Comparison of ENCODE assay signal across 35 cellular contexts in the genomic region with DNA sequence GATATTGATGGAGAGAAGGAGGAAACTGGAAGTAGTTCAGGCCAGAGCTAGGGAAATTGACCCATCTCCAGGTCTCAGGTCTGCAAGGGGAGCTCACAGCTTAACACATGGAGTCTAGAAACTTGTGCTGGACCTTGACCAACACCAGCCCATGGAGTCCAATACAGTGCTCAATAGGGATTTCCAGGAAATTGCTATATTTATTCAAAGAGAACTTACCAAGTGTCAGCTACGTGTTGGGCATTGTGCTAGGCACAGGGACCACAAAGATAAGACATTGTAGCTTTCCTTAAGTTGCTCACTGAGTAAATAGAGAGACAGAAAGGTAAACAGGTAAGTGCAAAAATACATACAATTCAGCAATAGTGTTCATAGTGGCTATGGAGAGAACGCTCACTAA.
"Had no signal": no experiment of that assay in that cellular context is flagged by ENCODE, and none has a peak within 500 bp of the region (broad histone marks: within the 10 kb centered on the region; RNA-seq: fewer than 3 reads in every experiment).

No MANE protein-coding gene starts in this region.

- H3K36me3 ChIP-seq: MG63 had no signal

- H3K4me3 ChIP-seq: MG63 had no signal

- H3K27me3 ChIP-seq: MG63 had no signal

- H3K27ac ChIP-seq: KMS-11 had no signal

- H3K9me3 ChIP-seq: MG63 had no signal

- H3K9ac ChIP-seq: KMS-11 had no signal

- DNase-seq: Karpas-422, Kasumi-1, MG63, MM.1S, MV-4-11, NCI-H1048, NCI-H1092, NCI-H1092 treated with DMSO at 0.1 percent for 48 hours, NCI-H1105, NCI-H1105 treated with DMSO at 0.1 percent for 48 hours, NCI-H1417, NCI-H1417 treated with DMSO at 0.1 percent for 48 hours, NCI-H1436, NCI-H1436 treated with DMSO at 0.1 percent for 48 hours, NCI-H146, NCI-H1694, NCI-H1694 treated with DMSO at 0.1 percent for 48 hours, NCI-H187, NCI-H187 treated with DMSO at 0.1 percent for 48 hours, NCI-H1930, NCI-H2029, NCI-H2029 treated with DMSO at 0.1 percent for 48 hours, NCI-H2081, NCI-H2081 treated with DMSO at 0.1 percent for 48 hours, NCI-H2107, NCI-H2171, NCI-H2171 treated with DMSO at 0.1 percent for 48 hours, NCI-H2227 treated with DMSO at 0.1 percent for 48 hours, NCI-H226, NCI-H345, NCI-H446, NCI-H446 treated with DMSO at 0.1 percent for 48 hours, NCI-H510A, NCI-H510A treated with DMSO at 0.1 percent for 48 hours had no signal

- H3K4me2 ChIP-seq: KMS-11 had no signal
